Comparison of ENCODE assay signal across 24 cellular contexts in genomic region chr11:62044639-62045121, GRCh38.
DNase-seq lines count a peak whose midpoint lies in the region; ATAC-seq and TF ChIP-seq lines count a peak whose summit lies in the region.
"Had no signal": no experiment of that assay in that cellular context is flagged by ENCODE, and none has a peak within 500 bp of the region (broad histone marks: within the 10 kb centered on the region; RNA-seq: fewer than 3 reads in every experiment).

No MANE protein-coding gene starts in this region.

- H3K27me3 Mint-ChIP-seq in Calu3 (ENCODE audit: unreplicated experiment) (no peaks in the 10 kb centered on the region), nephron progenitor cell (ENCODE audit: low read depth, poor library complexity) (peaks cover 4% of the 10 kb centered on the region)
- peaks cover 17% of the 10 kb centered on the region for H3K27me3 Mint-ChIP-seq in activated naive CD4-positive, alpha-beta T cell treated with anti-CD3 and anti-CD28 coated beads, Interleukin-2, amount 10 ng/mL, durations not matched to agents 7 days and 5 days

- H3K4me3 Mint-ChIP-seq in Calu3 (ENCODE audit: low read depth, unreplicated experiment) = peak overlapping the region; percentile 22
- no peak overlapping the region for H3K4me3 Mint-ChIP-seq in nephron progenitor cell
- H3K4me3 Mint-ChIP-seq in activated naive CD4-positive, alpha-beta T cell treated with anti-CD3 and anti-CD28 coated beads, Interleukin-2, amount 10 ng/mL, durations not matched to agents 7 days and 5 days = no peak overlapping the region
- H3K4me3 Mint-ChIP-seq: activated CD4-positive, alpha-beta memory T cell treated with anti-CD3 and anti-CD28 coated beads, Interleukin-2, amount 10 ng/mL, durations not matched to agents 7 days and 5 days; CD14-positive monocyte had no signal

- peak; percentile 19 for ATAC-seq in esophagus mucosa
- no peak for ATAC-seq in HG02885 (IDR thresholded peaks at IDR 0.05; ENCODE audit: poor library complexity, unreplicated experiment)
- ATAC-seq: left lobe of liver, SK-N-SH treated with all-trans-retinoic acid at 6 μM for 48 hours had no signal

- intact Hi-C loops in Calu3 (cut with micrococcal nuclease; ENCODE audit: unreplicated experiment) = no loop called here

- H3K4me1 Mint-ChIP-seq in Calu3 (ENCODE audit: low read depth, unreplicated experiment) (peaks cover 62% of the 10 kb centered on the region), nephron progenitor cell (peaks cover 40% of the 10 kb centered on the region)
- no peaks in the 10 kb centered on the region for H3K4me1 Mint-ChIP-seq in activated naive CD4-positive, alpha-beta T cell treated with anti-CD3 and anti-CD28 coated beads, Interleukin-2, amount 10 ng/mL, durations not matched to agents 7 days and 5 days
- H3K4me1 Mint-ChIP-seq: activated CD4-positive, alpha-beta memory T cell treated with anti-CD3 and anti-CD28 coated beads, Interleukin-2, amount 10 ng/mL, durations not matched to agents 7 days and 5 days had no signal

- peak overlapping the region; percentile 75 for H3K27ac ChIP-seq in RWPE1
- H3K27ac ChIP-seq: uterus had no signal

- DNase-seq in Calu3 (peak; percentile 26), RWPE1 (ENCODE audit: low spot score) (peak; percentile 9), nephron progenitor cell (no peak), GM10266 (ENCODE audit: extremely low spot score) (no peak), NCI-H2227 (lab: John Stamatoyannopoulos, UW; ENCODE audit: unreplicated experiment) (no peak)
- no peak for DNase-seq in activated naive CD4-positive, alpha-beta T cell treated with anti-CD3 and anti-CD28 coated beads, Interleukin-2, amount 10 ng/mL, durations not matched to agents 7 days and 5 days
- DNase-seq: activated CD4-positive, alpha-beta memory T cell treated with anti-CD3 and anti-CD28 coated beads, Interleukin-2, amount 10 ng/mL, durations not matched to agents 7 days and 5 days; activated CD4-positive, CD25-positive, alpha-beta regulatory T cell; activated effector memory CD4-positive, alpha-beta T cell treated with Interleukin-2 at 50 U/mL for 16 hours; DMS153; effector memory CD4-positive, alpha-beta T cell; GDM1; Karpas-422; NCI-H1105; NCI-H2081; NCI-H446 treated with DMSO at 0.1 percent for 48 hours; RPMI8226; substantia nigra; uterus had no signal

- CTCF ChIA-PET in Calu3 (lab: Charles Lee) (interaction anchor here (1.5 kb wide), 1 partner anchor 77 kb away, joined by 3 read pairs; the partner anchor contains the start of gene FTH1), RWPE1 (lab: Yijun Ruan, JAX) (interaction anchor here (0.6 kb wide), 1 partner anchor 97 kb away, joined by 3 read pairs; no protein-coding TSS in a partner anchor)
- CTCF ChIA-PET in activated naive CD4-positive, alpha-beta T cell treated with anti-CD3 and anti-CD28 coated beads, Interleukin-2, amount 10 ng/mL, durations not matched to agents 7 days and 5 days (lab: Charles Lee) = no interaction called here

- H3K27ac Mint-ChIP-seq in Calu3 (ENCODE audit: unreplicated experiment) (peak overlapping the region; percentile 88), nephron progenitor cell (peak overlapping the region; percentile 60)
- H3K27ac Mint-ChIP-seq in activated naive CD4-positive, alpha-beta T cell treated with anti-CD3 and anti-CD28 coated beads, Interleukin-2, amount 10 ng/mL, durations not matched to agents 7 days and 5 days = no peak overlapping the region
- H3K27ac Mint-ChIP-seq: activated CD4-positive, alpha-beta memory T cell treated with anti-CD3 and anti-CD28 coated beads, Interleukin-2, amount 10 ng/mL, durations not matched to agents 7 days and 5 days had no signal

- POLR2A ChIA-PET in RWPE1 (lab: Yijun Ruan, JAX; ENCODE audit: low non-redundant PET) = interaction anchor here (0.9 kb wide), 1 partner anchor 77 kb away, joined by 3 read pairs; the partner anchor contains the start of gene FTH1

- TF ChIP-seq CTCF in Calu3 (IDR thresholded peaks at IDR 0.05; ENCODE audit: unreplicated experiment) (no peak), RWPE1 (conservative IDR thresholded peaks at IDR 0.05; ENCODE audit: low read depth) (no peak), nephron progenitor cell (IDR thresholded peaks at IDR 0.05) (no peak), GM10266 (IDR thresholded peaks at IDR 0.05; ENCODE audit: control insufficient read depth, insufficient read depth, low read depth, missing control alignments) (no peak)

- H3K9me3 Mint-ChIP-seq in Calu3 (ENCODE audit: low read depth, unreplicated experiment) = no peaks in the 10 kb centered on the region
- peaks cover 6% of the 10 kb centered on the region for H3K9me3 Mint-ChIP-seq in nephron progenitor cell
- H3K9me3 Mint-ChIP-seq in activated naive CD4-positive, alpha-beta T cell treated with anti-CD3 and anti-CD28 coated beads, Interleukin-2, amount 10 ng/mL, durations not matched to agents 7 days and 5 days = no peaks in the 10 kb centered on the region
- H3K9me3 Mint-ChIP-seq: activated CD4-positive, alpha-beta memory T cell treated with anti-CD3 and anti-CD28 coated beads, Interleukin-2, amount 10 ng/mL, durations not matched to agents 7 days and 5 days had no signal

- H3K36me3 Mint-ChIP-seq in Calu3 (ENCODE audit: insufficient read depth, unreplicated experiment) = peaks cover 19% of the 10 kb centered on the region
- H3K36me3 Mint-ChIP-seq in nephron progenitor cell (ENCODE audit: low read depth) = no peaks in the 10 kb centered on the region
- H3K36me3 Mint-ChIP-seq in activated naive CD4-positive, alpha-beta T cell treated with anti-CD3 and anti-CD28 coated beads, Interleukin-2, amount 10 ng/mL, durations not matched to agents 7 days and 5 days = no peaks in the 10 kb centered on the region
- H3K36me3 Mint-ChIP-seq: CD14-positive monocyte had no signal

- no TSS peak for BruUV-seq in Calu3 (replicated peaks; lab: Mats Ljungman, UMichigan)

Comparison
In these comparisons a context has a peak if more than half of its experiments do, and no peak if none do; other contexts are left out.
1. DNase-seq: peak in Calu3 (single experiment) and RWPE1 (single experiment); none in nephron progenitor cell (single experiment), GM10266 (single experiment), NCI-H2227 (single experiment) and activated naive CD4-positive, alpha-beta T cell treated with anti-CD3 and anti-CD28 coated beads, Interleukin-2, amount 10 ng/mL, durations not matched to agents 7 days and 5 days (single experiment).